Comparison of ENCODE assay signal across 9 cellular contexts in the genomic region with DNA sequence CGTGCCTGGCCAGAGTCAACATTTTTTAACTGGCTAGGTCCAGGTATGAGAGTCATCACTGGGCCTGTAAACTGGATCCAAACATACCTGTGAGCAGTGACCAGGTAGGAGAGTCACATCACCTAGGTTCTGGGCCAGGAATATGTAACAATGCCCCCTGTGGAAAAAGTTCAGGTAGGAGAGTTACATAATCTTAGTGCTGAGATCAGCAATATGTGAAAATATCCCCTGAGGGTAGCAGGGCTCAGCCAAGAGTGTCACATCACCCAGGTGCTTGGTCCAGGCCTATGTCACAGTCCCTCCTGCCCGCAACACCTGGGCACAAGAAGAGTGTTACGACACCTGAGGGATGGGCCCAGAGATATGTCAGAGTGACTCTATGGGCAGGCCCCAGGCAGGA.
"Had no signal": no experiment of that assay in that cellular context is flagged by ENCODE, and none has a peak within 500 bp of the region (broad histone marks: within the 10 kb centered on the region; RNA-seq: fewer than 3 reads in every experiment).

No MANE protein-coding gene starts in this region.

- H3K4me3 Mint-ChIP-seq: HFFc6 had no signal

- H3K27ac ChIP-seq: HL-60 had no signal

- DNase-seq: GOT3, H7, HFFc6, Kasumi-1, KG1 had no signal

- H3K36me3 ChIP-seq: HAP-1 had no signal

- FAIRE-seq: K562 had no signal

- ATAC-seq: HCT116, K562 had no signal

- H3K27ac Mint-ChIP-seq: HFFc6 had no signal

- H3K4me1 ChIP-seq: HAP-1 had no signal

- H3K4me3 ChIP-seq: HAP-1, K562 had no signal
